Comparison of ENCODE assay signal across 1 cellular context in genomic region chr6:28673800-28674671, GRCh38.
TF ChIP-seq lines count a peak whose summit lies in the region.

No MANE protein-coding gene starts in this region.

TF ChIP-seq in HEK293, 187 proteins besides CTCF, POLR2A, EP300 and RAD21 (continued from another document):
- TF ChIP-seq, protein P1, sequence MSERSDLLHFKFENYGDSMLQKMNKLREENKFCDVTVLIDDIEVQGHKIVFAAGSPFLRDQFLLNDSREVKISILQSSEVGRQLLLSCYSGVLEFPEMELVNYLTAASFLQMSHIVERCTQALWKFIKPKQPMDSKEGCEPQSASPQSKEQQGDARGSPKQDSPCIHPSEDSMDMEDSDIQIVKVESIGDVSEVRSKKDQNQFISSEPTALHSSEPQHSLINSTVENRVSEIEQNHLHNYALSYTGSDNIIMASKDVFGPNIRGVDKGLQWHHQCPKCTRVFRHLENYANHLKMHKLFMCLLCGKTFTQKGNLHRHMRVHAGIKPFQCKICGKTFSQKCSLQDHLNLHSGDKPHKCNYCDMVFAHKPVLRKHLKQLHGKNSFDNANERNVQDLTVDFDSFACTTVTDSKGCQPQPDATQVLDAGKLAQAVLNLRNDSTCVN (tag by site-specific recombination; optimal IDR thresholded peaks at IDR 0.05), result peak; percentile 19
- TF ChIP-seq KLF8 (tag by site-specific recombination; IDR thresholded peaks at IDR 0.05) (peak; percentile 57; the same call in 1 of the 2 replicates), ZNF266 (tag by site-specific recombination; IDR thresholded peaks at IDR 0.05; ENCODE audit: low read depth) (no peak), PRDM4 (tag by site-specific recombination; IDR thresholded peaks at IDR 0.05) (0 out of 2 replicates have a peak, but pooled peaks have one; percentile 1), ZNF777 (tag by site-specific recombination; IDR thresholded peaks at IDR 0.05; ENCODE audit: borderline replicate concordance) (no peak; the same call in 1 of the 2 replicates), ZNF350 (tag by site-specific recombination; IDR thresholded peaks at IDR 0.05) (no peak), ZNF660 (tag by site-specific recombination; IDR thresholded peaks at IDR 0.05) (peak; percentile 97), SP7 (tag by site-specific recombination; IDR thresholded peaks at IDR 0.05) (peak; percentile 75), ZXDB (tag by site-specific recombination; IDR thresholded peaks at IDR 0.05) (peak; percentile 69), ZNF416 (tag by site-specific recombination; IDR thresholded peaks at IDR 0.05) (no peak), ZNF157 (tag by site-specific recombination; IDR thresholded peaks at IDR 0.05) (no peak), HIC1 (tag by site-specific recombination; IDR thresholded peaks at IDR 0.05) (no peak; the same call in 1 of the 2 replicates), ZNF792 (tag by site-specific recombination; IDR thresholded peaks at IDR 0.05) (no peak), ZSCAN18 (tag by site-specific recombination; IDR thresholded peaks at IDR 0.05) (peak; percentile 46; the same call in 1 of the 2 replicates), ZNF184 (tag by site-specific recombination; IDR thresholded peaks at IDR 0.05) (peak; percentile 57; the same call in 1 of the 2 replicates), ZIC2 (tag by site-specific recombination; IDR thresholded peaks at IDR 0.05) (no peak), ZNF561 (tag by site-specific recombination; IDR thresholded peaks at IDR 0.05; ENCODE audit: borderline replicate concordance) (peak; percentile 87), SCRT2 (tag by site-specific recombination; IDR thresholded peaks at IDR 0.05) (peak; percentile 48)
- TF ChIP-seq, protein P2, sequence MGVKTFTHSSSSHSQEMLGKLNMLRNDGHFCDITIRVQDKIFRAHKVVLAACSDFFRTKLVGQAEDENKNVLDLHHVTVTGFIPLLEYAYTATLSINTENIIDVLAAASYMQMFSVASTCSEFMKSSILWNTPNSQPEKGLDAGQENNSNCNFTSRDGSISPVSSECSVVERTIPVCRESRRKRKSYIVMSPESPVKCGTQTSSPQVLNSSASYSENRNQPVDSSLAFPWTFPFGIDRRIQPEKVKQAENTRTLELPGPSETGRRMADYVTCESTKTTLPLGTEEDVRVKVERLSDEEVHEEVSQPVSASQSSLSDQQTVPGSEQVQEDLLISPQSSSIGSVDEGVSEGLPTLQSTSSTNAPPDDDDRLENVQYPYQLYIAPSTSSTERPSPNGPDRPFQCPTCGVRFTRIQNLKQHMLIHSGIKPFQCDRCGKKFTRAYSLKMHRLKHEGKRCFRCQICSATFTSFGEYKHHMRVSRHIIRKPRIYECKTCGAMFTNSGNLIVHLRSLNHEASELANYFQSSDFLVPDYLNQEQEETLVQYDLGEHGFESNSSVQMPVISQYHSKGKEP (tag by site-specific recombination; IDR thresholded peaks at IDR 0.05), result peak; percentile 70; the same call in 1 of the 2 replicates
- TF ChIP-seq, protein P3, sequence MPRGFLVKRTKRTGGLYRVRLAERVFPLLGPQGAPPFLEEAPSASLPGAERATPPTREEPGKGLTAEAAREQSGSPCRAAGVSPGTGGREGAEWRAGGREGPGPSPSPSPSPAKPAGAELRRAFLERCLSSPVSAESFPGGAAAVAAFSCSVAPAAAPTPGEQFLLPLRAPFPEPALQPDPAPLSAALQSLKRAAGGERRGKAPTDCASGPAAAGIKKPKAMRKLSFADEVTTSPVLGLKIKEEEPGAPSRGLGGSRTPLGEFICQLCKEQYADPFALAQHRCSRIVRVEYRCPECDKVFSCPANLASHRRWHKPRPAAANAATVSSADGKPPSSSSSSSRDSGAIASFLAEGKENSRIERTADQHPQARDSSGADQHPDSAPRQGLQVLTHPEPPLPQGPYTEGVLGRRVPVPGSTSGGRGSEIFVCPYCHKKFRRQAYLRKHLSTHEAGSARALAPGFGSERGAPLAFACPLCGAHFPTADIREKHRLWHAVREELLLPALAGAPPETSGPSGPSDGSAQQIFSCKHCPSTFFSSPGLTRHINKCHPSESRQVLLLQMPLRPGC (tag by site-specific recombination; IDR thresholded peaks at IDR 0.05), result no peak
